Comparison of ENCODE assay signal across 9 cellular contexts in genomic region chr15:75578206-75578947, GRCh38. TPM values are rescaled to one million over a fixed set of nuclear protein-coding genes. Genes with fewer than 3 reads are reported as not detected.
DNase-seq lines count a peak whose midpoint lies in the region; FAIRE-seq and TF ChIP-seq lines count a peak whose summit lies in the region.
"Had no signal": no experiment of that assay in that cellular context is flagged by ENCODE, and none has a peak within 500 bp of the region (broad histone marks: within the 10 kb centered on the region; RNA-seq: fewer than 3 reads in every experiment).

No MANE protein-coding gene starts in this region.

- H3K36me3 Mint-ChIP-seq in H9 (ENCODE audit: insufficient read depth in 1 of 3, low read depth in 3 of 3): peaks cover 0 to 4% (median 3%) of the 10 kb centered on the region in 3 experiments; a peak in 2 of 7 replicates

- H3K23ac ChIP-seq in H9 (ENCODE audit: insufficient read length, low read depth, low read length): no peak overlapping the region

- peaks cover 18% of the 10 kb centered on the region; the same call in 1 of the 2 replicates for H3K79me2 ChIP-seq in H9 (ENCODE audit: insufficient read depth, low read length)

- H3K27ac ChIP-seq in H9 (ENCODE audit: insufficient read length, low read depth, low read length): no peak overlapping the region
- peak overlapping the region; percentile 68 for H3K27ac ChIP-seq in iPS-18a (ENCODE audit: low read length)
- H3K27ac ChIP-seq in small intestine (ENCODE audit: low read depth in 1 of 2, low read length in 1 of 2): peak overlapping the region; percentile 90 to 95

- H3K9me3 Mint-ChIP-seq in H9: no peaks in the 10 kb centered on the region

- peaks cover 10% of the 10 kb centered on the region for H3K23me2 ChIP-seq in H9 (ENCODE audit: insufficient read length, low read depth, low read length, poor library complexity, severe bottlenecking)

- H3K4me1 Mint-ChIP-seq in H9: peaks cover 23 to 26% of the 10 kb centered on the region in 2 experiments

- no peak overlapping the region for H3K4ac ChIP-seq in H9 (ENCODE audit: low read depth, low read length)

- no peak overlapping the region for H3K56ac ChIP-seq in H9 (ENCODE audit: insufficient read length, low read depth, low read length)

- no peak overlapping the region for H2BK15ac ChIP-seq in H9 (ENCODE audit: low read depth, low read length)

- H4K20me1 ChIP-seq in H9 (ENCODE audit: control insufficient read depth, insufficient read depth, insufficient read length): no peaks in the 10 kb centered on the region

- peaks cover 4% of the 10 kb centered on the region for H3K79me1 ChIP-seq in H9 (ENCODE audit: insufficient read depth, low read depth, low read length, poor library complexity, severe bottlenecking)

- no peak overlapping the region for H2BK5ac ChIP-seq in H9 (ENCODE audit: insufficient read length, low read length)

- H2BK20ac ChIP-seq in H9 (ENCODE audit: low read depth, low read length, poor library complexity, severe bottlenecking): no peak overlapping the region

- H3K4me2 ChIP-seq in H9 (ENCODE audit: insufficient read depth, insufficient read length, low read length): peak overlapping the region; percentile 79

- H3K27ac Mint-ChIP-seq in H9: peak overlapping the region in 2 of 3 experiments; percentile 96 to 97

- H3K4me3 ChIP-seq in iPS-18a (ENCODE audit: low read length) (peak overlapping the region; percentile 87), small intestine (ENCODE audit: low read depth in 1 of 2, low read length in 2 of 2) (peak overlapping the region; percentile 90 to 95)

- H3K9me3 ChIP-seq in H9 (ENCODE audit: control insufficient read depth, low read depth, low read length) (no peaks in the 10 kb centered on the region), iPS-18a (ENCODE audit: control insufficient read depth, low read depth, low read length) (no peaks in the 10 kb centered on the region), small intestine (ENCODE audit: control insufficient read depth, low read depth) (no peaks in the 10 kb centered on the region)

- H4K5ac ChIP-seq in H9 (ENCODE audit: insufficient read length, low read depth, low read length): no peak overlapping the region

- FAIRE-seq in small intestine (lab: Jason Lieb, UNC) (no peak), D721Med (lab: Jason Lieb, UNC) (no peak)
- FAIRE-seq: TTC549 had no signal

- no peak overlapping the region for H4K8ac ChIP-seq in H9 (replicated peaks; ENCODE audit: insufficient read length, low read depth, low read length)

- whole genome bisulfite sequencing in H9 (ENCODE audit: extremely low coverage, insufficient read length, low lambda C conversion rate): no CpG with 5 or more reads among the region's 77 CpGs
- WGBS in small intestine, 3 donors: 0 to 1% (median 0%) methylated on average over 36 to 77 of the region's 77 CpGs

- TF ChIP-seq CTCF in H9 (conservative IDR thresholded peaks at IDR 0.05) (no peak), D721Med (IDR thresholded peaks at IDR 0.05; ENCODE audit: insufficient read depth, missing control alignments) (no peak)

- H2AFZ ChIP-seq in H9 (ENCODE audit: low read length): no peak overlapping the region

- H2BK12ac ChIP-seq in H9 (ENCODE audit: insufficient read length, low read depth, low read length): no peak overlapping the region

- DNase-seq in COR-L47 (lab: John Stamatoyannopoulos, UW): peak; percentile 31
- DNase-seq in H9: peak; percentile 34
- peak; percentile 18 for DNase-seq in RPMI7951 (ENCODE audit: low read depth)
- peak; percentile 57 for DNase-seq in astrocyte of the hippocampus (ENCODE audit: low read depth, low spot score)
- peak; percentile 58 for DNase-seq in small intestine
- DNase-seq in D721Med (ENCODE audit: insufficient read length, low spot score): no peak
- DNase-seq in NCI-H2081 treated with DMSO at 0.1 percent for 48 hours (lab: John Stamatoyannopoulos, UW): no peak

- H3K14ac ChIP-seq in H9 (ENCODE audit: insufficient read depth, low read length): peak overlapping the region; percentile 83

- no peaks in the 10 kb centered on the region for H3K36me3 ChIP-seq in iPS-18a (ENCODE audit: control insufficient read depth, low read depth, low read length)
- no peaks in the 10 kb centered on the region for H3K36me3 ChIP-seq in small intestine (ENCODE audit: control insufficient read depth in 2 of 2, insufficient read depth in 2 of 2, low read length in 2 of 2)

- H3K4me3 Mint-ChIP-seq in H9: peak overlapping the region; percentile 91 to 99

- H4K91ac ChIP-seq in H9 (ENCODE audit: insufficient read length, low read depth, low read length): no peak overlapping the region

- no peak overlapping the region for H3T11ph ChIP-seq in H9 (ENCODE audit: low read length)

- H3K27me3 ChIP-seq in H9 (ENCODE audit: insufficient read depth, low read length) (no peaks in the 10 kb centered on the region), iPS-18a (ENCODE audit: control insufficient read depth, insufficient read depth, low read length) (no peaks in the 10 kb centered on the region), small intestine (ENCODE audit: control insufficient read depth in 2 of 2, insufficient read depth in 2 of 2, low read length in 2 of 2) (no peaks in the 10 kb centered on the region)

- H2AK5ac ChIP-seq in H9 (ENCODE audit: insufficient read length, low read length): no peak overlapping the region

- no peak overlapping the region for H2BK120ac ChIP-seq in H9 (ENCODE audit: low read depth, low read length, poor library complexity, severe bottlenecking)

- H3K9ac ChIP-seq in H9 (ENCODE audit: extremely low read depth, insufficient read length, low read length) (peak overlapping the region; percentile 83), iPS-18a (ENCODE audit: low read length) (peak overlapping the region; percentile 88)

- no peaks in the 10 kb centered on the region for H3K27me3 Mint-ChIP-seq in H9 (ENCODE audit: low read depth)

- H3K4me1 ChIP-seq in H9 (ENCODE audit: insufficient read depth, low read length) (peaks cover 2% of the 10 kb centered on the region), iPS-18a (ENCODE audit: control insufficient read depth, low read depth, low read length) (peaks cover 15% of the 10 kb centered on the region), small intestine (ENCODE audit: control insufficient read depth in 2 of 2, insufficient read depth in 1 of 2, low read depth in 1 of 2, low read length in 1 of 2) (no peaks in the 10 kb centered on the region)

- no peak overlapping the region for H3K18ac ChIP-seq in H9 (ENCODE audit: insufficient read length, low read depth, low read length)

RNA-seq across cellular contexts. Expression of gene PTPN9, which starts 0.7 kb away (rescaled TPM):
- 40.9 and 42.2 TPM in 2 replicates for total RNA-seq in H9 (2021)
- total RNA-seq in RPMI7951 (2014; rRNA removed; shearing (Covaris generic)): 22.4 and 27.8 TPM in 2 replicates
- polyA plus RNA-seq in small intestine: 10 to 100 TPM; 19.7 to 21.0 (median 20.3) TPM

RNA-seq across cellular contexts. Expression of gene SNUPN, which starts 47.1 kb away (rescaled TPM):
- total RNA-seq in H9 (2021): 29.8 and 32.7 TPM in 2 replicates
- 30.5 and 33.2 TPM in 2 replicates for total RNA-seq in RPMI7951 (2014; rRNA removed; shearing (Covaris generic))
- 10 to 100 TPM; 19.5 to 24.6 (median 22.1) TPM for polyA plus RNA-seq in small intestine

Comparison
In these comparisons a context has a peak if more than half of its experiments do, and no peak if none do; other contexts are left out.
1. DNase-seq: peak in COR-L47 (single experiment), H9 (single experiment), RPMI7951 (single experiment), astrocyte of the hippocampus (single experiment) and small intestine (single experiment); none in D721Med (single experiment) and NCI-H2081 treated with DMSO at 0.1 percent for 48 hours (single experiment).